Comparison of ENCODE assay signal across 23 cellular contexts in the genomic region with DNA sequence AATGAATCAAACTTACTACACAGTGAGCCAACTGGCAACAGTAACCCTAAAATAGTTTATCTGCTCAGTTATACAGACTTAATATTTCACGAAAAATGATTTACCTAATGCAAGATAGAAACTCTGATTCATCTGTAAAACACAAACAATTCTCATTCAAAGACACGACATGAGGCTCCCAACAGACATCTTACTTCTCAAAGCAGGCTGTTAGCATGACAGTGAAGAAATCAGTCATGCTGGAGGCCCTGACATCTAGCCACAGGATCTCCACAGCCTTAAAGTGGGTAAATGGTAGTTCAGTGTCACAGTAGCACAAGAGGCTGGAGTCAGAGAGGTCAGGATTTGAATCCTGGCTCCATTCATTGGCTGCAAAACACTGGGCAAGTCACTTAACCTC.
"Had no signal": no experiment of that assay in that cellular context is flagged by ENCODE, and none has a peak within 500 bp of the region (broad histone marks: within the 10 kb centered on the region; RNA-seq: fewer than 3 reads in every experiment).

No MANE protein-coding gene starts in this region.

- FAIRE-seq: astrocyte had no signal

- H3K4me1 Mint-ChIP-seq: activated B cell treated with CpG ODN at 0.5 μM for 24 hours; activated CD4-positive, alpha-beta T cell treated with anti-CD3 and anti-CD28 coated beads, Interleukin-2, amount 10 ng/mL, durations not matched to agents 7 days and 5 days; activated naive CD8-positive, alpha-beta T cell treated with anti-CD3 and anti-CD28 coated beads, Interleukin-2, amount 50 U/mL, for 24 hours; IgD-negative memory B cell had no signal

- H3K36me3 Mint-ChIP-seq: activated CD4-positive, alpha-beta memory T cell treated with anti-CD3 and anti-CD28 coated beads for 36 hours; activated naive CD4-positive, alpha-beta T cell treated with anti-CD3 and anti-CD28 coated beads, Interleukin-2, amount 50 U/mL, for 72 hours; IgD-negative memory B cell had no signal

- H3K27me3 Mint-ChIP-seq: activated B cell treated with CpG ODN at 0.5 μM for 24 hours; activated CD4-positive, alpha-beta memory T cell treated with anti-CD3 and anti-CD28 coated beads for 36 hours; activated CD4-positive, alpha-beta T cell treated with anti-CD3 and anti-CD28 coated beads, Interleukin-2, amount 10 ng/mL, durations not matched to agents 7 days and 5 days; activated naive CD8-positive, alpha-beta T cell treated with anti-CD3 and anti-CD28 coated beads, Interleukin-2, amount 50 U/mL, for 24 hours; IgD-negative memory B cell had no signal

- ATAC-seq: activated naive CD4-positive, alpha-beta T cell treated with anti-CD3 and anti-CD28 coated beads, Interleukin-2, amount 50 U/mL, for 72 hours; activated naive CD8-positive, alpha-beta T cell treated with anti-CD3 and anti-CD28 coated beads, Interleukin-2, amount 50 U/mL, for 24 hours; activated T-cell treated with anti-CD3 and anti-CD28 coated beads, Interleukin-2, amount 50 U/mL, for 4 hours; PC-3 had no signal

- H3K27ac Mint-ChIP-seq: activated B cell treated with CpG ODN at 0.5 μM for 24 hours; activated CD4-positive, alpha-beta memory T cell treated with anti-CD3 and anti-CD28 coated beads for 36 hours; activated CD4-positive, alpha-beta T cell treated with anti-CD3 and anti-CD28 coated beads, Interleukin-2, amount 10 ng/mL, durations not matched to agents 7 days and 5 days; activated naive CD4-positive, alpha-beta T cell treated with anti-CD3 and anti-CD28 coated beads, Interleukin-2, amount 50 U/mL, for 72 hours; activated naive CD8-positive, alpha-beta T cell treated with anti-CD3 and anti-CD28 coated beads, Interleukin-2, amount 50 U/mL, for 24 hours; IgD-negative memory B cell; T-helper 1 cell treated with Interleukin-12 subunit alpha and Interleukin-12 subunit beta and Interleukin-4 antibody, amounts not matched to agents 30 μg/mL and 1 μg/mL, for 36 hours had no signal

- H3K4me3 Mint-ChIP-seq: activated B cell treated with CpG ODN at 0.5 μM for 24 hours; activated CD4-positive, alpha-beta memory T cell treated with anti-CD3 and anti-CD28 coated beads for 36 hours; activated CD4-positive, alpha-beta T cell treated with anti-CD3 and anti-CD28 coated beads, Interleukin-2, amount 10 ng/mL, durations not matched to agents 7 days and 5 days; activated naive CD8-positive, alpha-beta T cell treated with anti-CD3 and anti-CD28 coated beads, Interleukin-2, amount 50 U/mL, for 24 hours; activated T-cell treated with anti-CD3 and anti-CD28 coated beads, Interleukin-2, amount 50 U/mL, for 4 hours; brain; IgD-negative memory B cell; T-helper 1 cell treated with Interleukin-12 subunit alpha and Interleukin-12 subunit beta and Interleukin-4 antibody, amounts not matched to agents 30 μg/mL and 1 μg/mL, for 36 hours had no signal

- H3K9me3 Mint-ChIP-seq: activated B cell treated with CpG ODN at 0.5 μM for 24 hours; activated CD4-positive, alpha-beta T cell treated with anti-CD3 and anti-CD28 coated beads, Interleukin-2, amount 10 ng/mL, durations not matched to agents 7 days and 5 days; activated naive CD4-positive, alpha-beta T cell treated with anti-CD3 and anti-CD28 coated beads, Interleukin-2, amount 50 U/mL, for 72 hours; activated naive CD8-positive, alpha-beta T cell treated with anti-CD3 and anti-CD28 coated beads, Interleukin-2, amount 50 U/mL, for 24 hours; activated T-cell treated with anti-CD3 and anti-CD28 coated beads, Interleukin-2, amount 50 U/mL, for 4 hours; brain; T-helper 1 cell treated with Interleukin-12 subunit alpha and Interleukin-12 subunit beta and Interleukin-4 antibody, amounts not matched to agents 30 μg/mL and 1 μg/mL, for 36 hours had no signal

- DNase-seq: activated B cell treated with CpG ODN at 0.5 μM for 24 hours; activated CD4-positive, alpha-beta memory T cell treated with anti-CD3 and anti-CD28 coated beads for 36 hours; activated CD4-positive, alpha-beta T cell treated with anti-CD3 and anti-CD28 coated beads, Interleukin-2, amount 10 ng/mL, durations not matched to agents 7 days and 5 days; activated CD8-positive, alpha-beta memory T cell treated with anti-CD3 and anti-CD28 coated beads for 24 hours; activated effector memory CD4-positive, alpha-beta T cell treated with anti-CD3 and anti-CD28 coated beads, Interleukin-2, amount 50 U/mL, for 16 hours; activated naive CD4-positive, alpha-beta T cell treated with Interleukin-2 at 50 U/mL for 16 hours; activated naive CD8-positive, alpha-beta T cell treated with anti-CD3 and anti-CD28 coated beads, Interleukin-2, amount 50 U/mL, for 24 hours; activated T-cell treated with anti-CD3 and anti-CD28 coated beads, Interleukin-2, amount 50 U/mL, for 4 hours; amygdala; KG1; NCI-H1092 treated with DMSO at 0.1 percent for 48 hours; NCI-H1417 treated with DMSO at 0.1 percent for 48 hours; NCI-H1694 treated with DMSO at 0.1 percent for 48 hours; NCI-H2029 treated with DMSO at 0.1 percent for 48 hours; NCI-H446; NCI-H524; PC-3; SHP77 treated with DMSO at 0.1 percent for 48 hours had no signal
